ENCODE assay signal across 22 cellular contexts in the genomic region with DNA sequence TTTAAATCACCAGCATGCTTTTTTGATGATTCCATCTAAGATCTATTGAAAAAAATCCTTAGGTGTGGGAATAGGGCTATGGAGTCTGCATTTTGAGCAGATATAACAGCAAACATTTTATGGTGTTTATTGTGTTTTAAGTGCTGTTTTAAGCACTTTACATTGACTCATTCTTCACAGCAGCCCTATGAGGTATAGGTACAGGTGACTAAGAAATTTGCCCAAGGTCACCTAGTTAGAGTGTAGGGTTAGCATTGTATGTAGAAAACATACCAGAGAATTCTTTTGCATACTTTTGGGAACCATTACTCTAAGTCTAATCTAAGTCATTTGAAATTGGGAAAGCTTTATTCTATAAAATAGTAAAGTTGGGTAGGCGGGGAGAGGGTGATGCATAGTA.
"Had no signal": no experiment of that assay in that cellular context is flagged by ENCODE, and none has a peak within 500 bp of the region (broad histone marks: within the 10 kb centered on the region; RNA-seq: fewer than 3 reads in every experiment).

No MANE protein-coding gene starts in this region.

- H3K4me2 ChIP-seq: neural progenitor cell had no signal

- H3K4me3 Mint-ChIP-seq: nephron; neural progenitor cell; stimulated activated naive CD8-positive, alpha-beta T cell treated with anti-CD3 and anti-CD28 coated beads, Interleukin-15, amount 100 ng/mL, for 72 hours had no signal

- H3K9ac ChIP-seq: neural progenitor cell, parathyroid adenoma had no signal

- H3K27ac ChIP-seq: coronary artery, esophagus squamous epithelium, lower lobe of right lung, neural progenitor cell, parathyroid adenoma, right lobe of liver, suprapubic skin, transverse colon, upper lobe of right lung, uterus had no signal

- H3K4me1 ChIP-seq: lower lobe of right lung, neural progenitor cell, parathyroid adenoma, right lobe of liver, upper lobe of right lung, uterus had no signal

- H3K36me3 ChIP-seq: suprapubic skin, transverse colon, uterus had no signal

- H3K27me3 Mint-ChIP-seq: progenitor cell of endocrine pancreas; stimulated activated naive CD8-positive, alpha-beta T cell treated with anti-CD3 and anti-CD28 coated beads, Interleukin-15, amount 100 ng/mL, for 72 hours had no signal

- H3K27me3 ChIP-seq: esophagus squamous epithelium, neural progenitor cell, right lobe of liver, suprapubic skin, transverse colon, upper lobe of right lung, uterus had no signal

- ATAC-seq: left ventricle myocardium superior; lower lobe of right lung; right lobe of liver; stimulated activated naive CD8-positive, alpha-beta T cell treated with anti-CD3 and anti-CD28 coated beads, Interleukin-15, amount 100 ng/mL, for 72 hours; upper lobe of right lung had no signal

- H3K9me3 Mint-ChIP-seq: nephron; stimulated activated naive CD8-positive, alpha-beta T cell treated with anti-CD3 and anti-CD28 coated beads, Interleukin-15, amount 100 ng/mL, for 72 hours had no signal

- H3K27ac Mint-ChIP-seq: nephron; neural progenitor cell; progenitor cell of endocrine pancreas; stimulated activated naive CD8-positive, alpha-beta T cell treated with anti-CD3 and anti-CD28 coated beads, Interleukin-15, amount 100 ng/mL, for 72 hours had no signal

- H3K4me3 ChIP-seq: coronary artery, esophagus squamous epithelium, lower lobe of right lung, neural progenitor cell, right lobe of liver, suprapubic skin, transverse colon, upper lobe of right lung, uterus had no signal

- DNase-seq: dermis blood vessel endothelial cell; effector memory CD4-positive, alpha-beta T cell; erythroblast; esophagus squamous epithelium; head of caudate nucleus; left ventricle myocardium superior; lower lobe of right lung; right lobe of liver; small intestine; stimulated activated CD4-positive, alpha-beta T cell treated with anti-CD3 and anti-CD28 coated beads, Interleukin-15, amount 100 ng/mL, for 24 hours; stimulated activated CD4-positive, alpha-beta T cell treated with anti-CD3 and anti-CD28 coated beads, Interleukin-2, amount 100 ng/mL, for 48 hours; stimulated activated naive CD4-positive, alpha-beta T cell; stimulated activated naive CD8-positive, alpha-beta T cell treated with anti-CD3 and anti-CD28 coated beads, Interleukin-15, amount 100 ng/mL, for 72 hours; transverse colon; upper lobe of right lung; uterus had no signal

- H3K9me3 ChIP-seq: esophagus squamous epithelium, lower lobe of right lung, right lobe of liver, suprapubic skin, transverse colon, upper lobe of right lung, uterus had no signal

- H3K4me1 Mint-ChIP-seq: nephron, neural progenitor cell had no signal
